In the genomic region with DNA sequence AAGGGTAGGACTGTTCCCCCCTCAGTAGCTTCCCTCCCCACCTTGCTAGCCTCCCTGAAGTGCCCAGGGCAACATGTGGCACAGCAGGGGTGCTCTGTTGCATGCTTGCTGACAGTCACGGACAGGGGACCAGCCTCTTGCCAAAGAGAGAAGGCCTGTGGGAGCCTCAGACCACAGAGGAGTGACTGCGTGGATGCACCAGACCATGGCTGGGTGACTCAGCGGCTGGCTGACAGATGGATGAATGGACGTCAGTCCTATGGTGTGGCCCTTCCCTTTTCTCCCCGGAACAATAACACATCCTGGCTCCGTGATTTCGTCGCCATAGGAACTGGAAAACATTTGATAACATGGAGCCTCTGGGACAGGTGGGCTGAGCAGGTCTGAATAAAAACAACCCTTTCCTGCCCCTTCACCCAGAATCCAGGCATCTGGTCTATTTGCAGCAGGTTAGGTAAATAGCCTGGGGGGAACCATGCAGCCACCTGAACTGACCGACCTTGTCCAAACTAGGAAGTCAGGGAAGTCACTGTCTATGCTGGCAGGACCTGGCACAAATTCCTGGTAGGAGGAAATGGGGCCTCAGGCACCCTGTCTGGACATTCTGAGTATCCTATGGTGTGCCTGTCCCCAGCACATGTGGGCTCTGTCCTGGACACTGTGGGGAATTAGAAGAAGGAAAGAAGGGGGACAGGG, we compare ENCODE assay signal across 8 cellular contexts. TPM values are rescaled to one million over a fixed set of nuclear protein-coding genes. Genes with fewer than 3 reads are reported as not detected.
A peak's percentile ranks its signal among the peaks of the same experiment; 100 is the strongest.
DNase-seq lines count a peak whose midpoint lies in the region; ATAC-seq, FAIRE-seq and TF ChIP-seq lines count a peak whose summit lies in the region.

No MANE protein-coding gene starts in this region.

- H3K4me3 ChIP-seq in prostate gland, result no peak overlapping the region

- peak; percentile 72 for FAIRE-seq in urothelium cell line (lab: Jason Lieb, UNC)

- no peak overlapping the region for H3K27ac ChIP-seq in prostate gland

- TF ChIP-seq CTCF in prostate gland (IDR thresholded peaks at IDR 0.05), result no peak

- H3K27ac Mint-ChIP-seq in activated T-helper 17 cell treated with anti-CD3 and anti-CD28 coated beads, Interleukin-2, amount 50 U/mL, for 72 hours, result no peak overlapping the region

- 62% methylated on average over 9 of the region's 9 CpGs for WGBS in prostate gland

- intact Hi-C loops in prostate gland (cut with DNase I), result no loop called here

- no peaks in the 10 kb centered on the region for H3K4me1 ChIP-seq in prostate gland (replicated peaks)

- H3K27me3 ChIP-seq in prostate gland (replicated peaks; ENCODE audit: insufficient read depth), result no peaks in the 10 kb centered on the region

- TF ChIP-seq POLR2A in prostate gland (IDR thresholded peaks at IDR 0.05), result no peak

- H3K9me3 ChIP-seq in prostate gland, result no peaks in the 10 kb centered on the region

- H3K36me3 Mint-ChIP-seq in activated T-helper 17 cell treated with anti-CD3 and anti-CD28 coated beads, Interleukin-2, amount 50 U/mL, for 72 hours (ENCODE audit: low read depth), result no peaks in the 10 kb centered on the region

- no peak overlapping the region for H3K4me3 Mint-ChIP-seq in activated T-helper 17 cell treated with anti-CD3 and anti-CD28 coated beads, Interleukin-2, amount 50 U/mL, for 72 hours

- no peaks in the 10 kb centered on the region for H3K9me3 Mint-ChIP-seq in activated T-helper 17 cell treated with anti-CD3 and anti-CD28 coated beads, Interleukin-2, amount 50 U/mL, for 72 hours

- peaks cover 4% of the 10 kb centered on the region for H3K27me3 Mint-ChIP-seq in activated T-helper 17 cell treated with anti-CD3 and anti-CD28 coated beads, Interleukin-2, amount 50 U/mL, for 72 hours

- H3K4me1 Mint-ChIP-seq in activated T-helper 17 cell treated with anti-CD3 and anti-CD28 coated beads, Interleukin-2, amount 50 U/mL, for 72 hours, result no peaks in the 10 kb centered on the region

- DNase-seq in NCI-H510A treated with DMSO at 0.1 percent for 48 hours (lab: John Stamatoyannopoulos, UW) (peak; percentile 33), NCI-H510A (lab: John Stamatoyannopoulos, UW) (no peak), NCI-H146 treated with DMSO at 0.1 percent for 48 hours (lab: John Stamatoyannopoulos, UW; ENCODE audit: unreplicated experiment) (peak; percentile 97), iPS-NIHi11 (ENCODE audit: low spot score) (peak; percentile 60), urothelium cell line (ENCODE audit: low spot score) (peak; percentile 85), ecto neural progenitor cell (ENCODE audit: low spot score) (no peak), prostate gland (ENCODE audit: low spot score) (no peak)

- ATAC-seq in activated T-helper 17 cell treated with anti-CD3 and anti-CD28 coated beads, Interleukin-2, amount 50 U/mL, for 72 hours (replicated peaks), result peak; percentile 45

- H3K36me3 ChIP-seq in prostate gland, result no peaks in the 10 kb centered on the region

RNA-seq across cellular contexts. Expression of a gene that starts 53.3 kb away (rescaled TPM):
- total RNA-seq in activated T-helper 17 cell treated with anti-CD3 and anti-CD28 coated beads, Interleukin-2, amount 50 U/mL, for 72 hours, result 10 to 100 TPM; 43.9 to 49.7 TPM
- 100 to 1,000 TPM in 1 of 2 donors, 10 to 100 TPM in 1; 83.2 to 277 TPM for total RNA-seq in prostate gland

Comparison
In these comparisons a context has a peak if more than half of its experiments do, and no peak if none do; other contexts are left out.
1. DNase-seq: peak in NCI-H510A treated with DMSO at 0.1 percent for 48 hours (single experiment), NCI-H146 treated with DMSO at 0.1 percent for 48 hours (single experiment), iPS-NIHi11 (single experiment) and urothelium cell line (single experiment); none in NCI-H510A (single experiment), ecto neural progenitor cell (single experiment) and prostate gland (single experiment).